8 cellular contexts compared by ENCODE assay signal in genomic region chr20:34390769-34391447, GRCh38. TPM values are rescaled to one million over a fixed set of nuclear protein-coding genes. Genes with fewer than 3 reads are reported as not detected.
A peak's percentile ranks its signal among the peaks of the same experiment; 100 is the strongest.
DNase-seq lines count a peak whose midpoint lies in the region; ATAC-seq and TF ChIP-seq lines count a peak whose summit lies in the region.

No MANE protein-coding gene starts in this region.

- in situ Hi-C loops in GM13976 (cut with MboI; ENCODE audit: low sequenced_read_pairs, unreplicated experiment): no loop called here

- no peak overlapping the region for H3K4me3 ChIP-seq in hepatocyte

- H3K36me3 Mint-ChIP-seq in activated CD4-positive, alpha-beta memory T cell treated with anti-CD3 and anti-CD28 coated beads, Interleukin-2, amount 10 ng/mL, durations not matched to agents 7 days and 5 days (ENCODE audit: low read depth): peaks cover 43% of the 10 kb centered on the region

- H3K27ac ChIP-seq in hepatocyte: peak overlapping the region; percentile 62

- 49% methylated on average over 13 of the region's 13 CpGs for WGBS in hepatocyte (ENCODE audit: low lambda C conversion rate, missing lambda C conversion rate)

- no peak overlapping the region for H3K4me2 ChIP-seq in hepatocyte

- no peak overlapping the region for H2AFZ ChIP-seq in hepatocyte

- CTCF ChIA-PET in activated CD4-positive, alpha-beta memory T cell treated with anti-CD3 and anti-CD28 coated beads, Interleukin-2, amount 10 ng/mL, durations not matched to agents 7 days and 5 days (lab: Charles Lee): interaction anchor here (0.7 kb wide), 1 partner anchor 880 kb away, joined by 3 read pairs; no protein-coding TSS in a partner anchor

- DNase-seq in activated gamma-delta T cell treated with Interleukin-2 at 50 U/mL for 16 hours (peak; percentile 17), activated gamma-delta T cell (lab: John Stamatoyannopoulos, UW) (no peak), hepatocyte (ENCODE audit: low spot score) (peak; percentile 63), GM13976 (ENCODE audit: low spot score) (no peak)
- DNase-seq in activated CD4-positive, alpha-beta memory T cell treated with anti-CD3 and anti-CD28 coated beads, Interleukin-2, amount 10 ng/mL, durations not matched to agents 7 days and 5 days: peak; percentile 64
- peak; percentile 42 to 49 for DNase-seq in stimulated activated CD8-positive, alpha-beta memory T cell treated with anti-CD3 and anti-CD28 coated beads, Interleukin-15, amount 100 ng/mL, for 48 hours (ENCODE audit: low read depth in 2 of 2)

- no peak for TF ChIP-seq CTCF in hepatocyte (IDR thresholded peaks at IDR 0.05; ENCODE audit: poor library complexity)
- no peak for TF ChIP-seq CTCF in GM13976 (IDR thresholded peaks at IDR 0.05; ENCODE audit: borderline replicate concordance, control extremely low read depth, extremely low read depth, insufficient read depth, missing control alignments)

- H3K9me3 Mint-ChIP-seq in activated CD4-positive, alpha-beta memory T cell treated with anti-CD3 and anti-CD28 coated beads, Interleukin-2, amount 10 ng/mL, durations not matched to agents 7 days and 5 days: no peaks in the 10 kb centered on the region

- H3K9me2 ChIP-seq in hepatocyte (replicated peaks; ENCODE audit: insufficient read depth): no peaks in the 10 kb centered on the region

- peaks cover 63% of the 10 kb centered on the region for H4K20me1 ChIP-seq in hepatocyte (ENCODE audit: insufficient read depth, poor library complexity, severe bottlenecking)

- H3K4me1 ChIP-seq in hepatocyte (ENCODE audit: insufficient read depth): peaks cover 3% of the 10 kb centered on the region

- H3K27ac Mint-ChIP-seq in activated CD4-positive, alpha-beta memory T cell treated with anti-CD3 and anti-CD28 coated beads, Interleukin-2, amount 10 ng/mL, durations not matched to agents 7 days and 5 days: no peak overlapping the region

- peaks cover 96% of the 10 kb centered on the region for H3K79me2 ChIP-seq in hepatocyte

- POLR2A ChIA-PET in activated CD4-positive, alpha-beta memory T cell treated with anti-CD3 and anti-CD28 coated beads, Interleukin-2, amount 10 ng/mL, durations not matched to agents 7 days and 5 days (lab: Charles Lee): interaction anchor here (1.6 kb wide), 1 partner anchor 25 kb away, joined by 3 read pairs; no protein-coding TSS in a partner anchor

- H3K27me3 ChIP-seq in hepatocyte: no peaks in the 10 kb centered on the region

- no peaks in the 10 kb centered on the region for H3K27me3 Mint-ChIP-seq in activated CD4-positive, alpha-beta memory T cell treated with anti-CD3 and anti-CD28 coated beads, Interleukin-2, amount 10 ng/mL, durations not matched to agents 7 days and 5 days

- no peaks in the 10 kb centered on the region for H3K36me3 ChIP-seq in hepatocyte (replicated peaks; ENCODE audit: insufficient read depth, low read depth)

- ATAC-seq in HG03025 (IDR thresholded peaks at IDR 0.05; ENCODE audit: low FRiP score, unreplicated experiment): no peak
- ATAC-seq in GM19452 (IDR thresholded peaks at IDR 0.05; ENCODE audit: unreplicated experiment): no peak

- peaks cover 26% of the 10 kb centered on the region for H3K4me1 Mint-ChIP-seq in activated CD4-positive, alpha-beta memory T cell treated with anti-CD3 and anti-CD28 coated beads, Interleukin-2, amount 10 ng/mL, durations not matched to agents 7 days and 5 days

- H3K9me3 ChIP-seq in hepatocyte (ENCODE audit: low read depth): no peaks in the 10 kb centered on the region

- no peak overlapping the region for H3K4me3 Mint-ChIP-seq in activated CD4-positive, alpha-beta memory T cell treated with anti-CD3 and anti-CD28 coated beads, Interleukin-2, amount 10 ng/mL, durations not matched to agents 7 days and 5 days

RNA-seq across cellular contexts. Expression of gene ITCH, which starts 27.8 kb away (rescaled TPM):
- total RNA-seq in activated CD4-positive, alpha-beta memory T cell treated with anti-CD3 and anti-CD28 coated beads, Interleukin-2, amount 10 ng/mL, durations not matched to agents 7 days and 5 days: 10 to 100 TPM; 55.5 to 56.7 TPM
- 55.6 and 61.2 TPM in 2 replicates for total RNA-seq in hepatocyte
- 18.2 and 22.1 TPM in 2 replicates for polyA plus RNA-seq in hepatocyte

Comparison
In these comparisons a context has a peak if more than half of its experiments do, and no peak if none do; other contexts are left out.
1. DNase-seq: peak in activated gamma-delta T cell treated with Interleukin-2 at 50 U/mL for 16 hours (single experiment), activated CD4-positive, alpha-beta memory T cell treated with anti-CD3 and anti-CD28 coated beads, Interleukin-2, amount 10 ng/mL, durations not matched to agents 7 days and 5 days (single experiment), hepatocyte (single experiment) and stimulated activated CD8-positive, alpha-beta memory T cell treated with anti-CD3 and anti-CD28 coated beads, Interleukin-15, amount 100 ng/mL, for 48 hours (2 of 2); none in activated gamma-delta T cell (single experiment) and GM13976 (single experiment).